ENCODE assay signal across 8 cellular contexts in genomic region chr12:56258068-56258819, GRCh38. TPM values are rescaled to one million over a fixed set of nuclear protein-coding genes. Genes with fewer than 3 reads are reported as not detected.
DNase-seq lines count a peak whose midpoint lies in the region; ATAC-seq and TF ChIP-seq lines count a peak whose summit lies in the region.

Gene ANKRD52, minus strand, starts transcription at chr12:56258384. Its CDS starts 115 bp downstream, at chr12:56258269.

- no peaks in the 10 kb centered on the region for H3K27me3 ChIP-seq in adrenal gland
- H3K27me3 ChIP-seq in upper lobe of right lung = no peaks in the 10 kb centered on the region

- H3K9me3 ChIP-seq in adrenal gland (replicated peaks in 1 of 3) (no peaks in the 10 kb centered on the region), upper lobe of right lung (no peaks in the 10 kb centered on the region)

- peaks cover 11% of the 10 kb centered on the region for H3K36me3 Mint-ChIP-seq in progenitor cell of endocrine pancreas (ENCODE audit: insufficient read depth)

- TF ChIP-seq CTCF in GM12874 (IDR thresholded peaks at IDR 0.05; ENCODE audit: insufficient read depth, low read depth, low read length) (peak; percentile 81), adrenal gland (IDR thresholded peaks at IDR 0.05) (peak in 5 of 6 experiments; percentile 34 to 92 (median 86)), progenitor cell of endocrine pancreas (IDR thresholded peaks at IDR 0.05; ENCODE audit: unreplicated experiment) (peak; percentile 85), upper lobe of right lung (IDR thresholded peaks at IDR 0.05) (peak; percentile 63)

- intact Hi-C loops in adrenal gland (cut with DNase I) (loop anchor here in 1 of 2 donors (5.0 kb wide), 1 partner anchor 36 kb away; the partner anchor contains the start of genes NABP2 and RNF41), left cardiac atrium (cut with DNase I) (no loop called here), upper lobe of right lung (cut with DNase I) (no loop called here)

- peak; percentile 93 for ATAC-seq in HG02571 (IDR thresholded peaks at IDR 0.05; ENCODE audit: unreplicated experiment)
- peak; percentile 96 to 97 for ATAC-seq in left cardiac atrium
- ATAC-seq in upper lobe of right lung = peak; percentile 98

- H3K4me1 ChIP-seq in adrenal gland (replicated peaks in 1 of 2) = peaks cover 19 to 30% of the 10 kb centered on the region in 2 donors
- H3K4me1 ChIP-seq in upper lobe of right lung = peaks cover 18% of the 10 kb centered on the region

- H3K27ac Mint-ChIP-seq in progenitor cell of endocrine pancreas = peak within 1 kb of the TSS; percentile 94

- DNase-seq in NCI-H1048 (lab: John Stamatoyannopoulos, UW) (peak; percentile 17), T-helper 1 cell (peak; percentile 67 to 83 (median 76)), adrenal gland (peak; percentile 70 to 82 (median 74)), left cardiac atrium (peak; percentile 80), progenitor cell of endocrine pancreas (ENCODE audit: low spot score, unreplicated experiment) (peak; percentile 71), upper lobe of right lung (peak; percentile 90)

- peak within 1 kb of the TSS; percentile 93 for H3K4me3 Mint-ChIP-seq in progenitor cell of endocrine pancreas (ENCODE audit: low read depth)

- peak in 1 of 2 donors; percentile 16 for TF ChIP-seq POLR2A in adrenal gland (IDR thresholded peaks at IDR 0.05)

- H3K27ac ChIP-seq in adrenal gland = peak within 1 kb of the TSS; percentile 64 to 95 (median 91)
- peak within 1 kb of the TSS; percentile 71 for H3K27ac ChIP-seq in upper lobe of right lung

- H3K27me3 Mint-ChIP-seq in progenitor cell of endocrine pancreas = peaks cover 5% of the 10 kb centered on the region

- H3K4me1 Mint-ChIP-seq in progenitor cell of endocrine pancreas (ENCODE audit: low read depth) = peaks cover 14% of the 10 kb centered on the region

- no peaks in the 10 kb centered on the region for H3K9me3 Mint-ChIP-seq in progenitor cell of endocrine pancreas (ENCODE audit: low read depth)

- H3K4me3 ChIP-seq in adrenal gland = peak within 1 kb of the TSS; percentile 3 to 90 (median 74)
- H3K4me3 ChIP-seq in upper lobe of right lung = peak within 1 kb of the TSS; percentile 88

- WGBS in adrenal gland, 4 donors = 0 to 1% (median 0%) methylated on average over 6 to 76 of the region's 78 CpGs

- peaks cover 0 to 33% of the 10 kb centered on the region in 2 donors for H3K36me3 ChIP-seq in adrenal gland (replicated peaks in 1 of 2)
- peaks cover 37% of the 10 kb centered on the region for H3K36me3 ChIP-seq in upper lobe of right lung

RNA-seq across cellular contexts. Expression of gene ANKRD52, which starts in this region (rescaled TPM):
- total RNA-seq in adrenal gland (10 to 100 TPM; 21.3 to 86.8 (median 39.2) TPM), left cardiac atrium (10 to 100 TPM; 20.3 to 24.1 TPM), progenitor cell of endocrine pancreas (60.3 and 64.3 TPM in 2 replicates), upper lobe of right lung (28.0 TPM)
- polyA plus RNA-seq in adrenal gland = 10 to 100 TPM in 2 of 3 donors, 1 to 10 TPM in 1; 8.4 to 54.0 (median 28.8) TPM

Comparison
In these comparisons a context has a peak if more than half of its experiments do, and no peak if none do; other contexts are left out.
1. Peak in every context shown above with its lines: DNase-seq, ATAC-seq, H3K4me3 ChIP-seq and H3K27ac ChIP-seq.
2. DNase-seq: peak in every context shown above with its lines; median percentile 90 in upper lobe of right lung; 80 in left cardiac atrium; 76 in T-helper 1 cell; 74 in adrenal gland; 71 in progenitor cell of endocrine pancreas; 17 in NCI-H1048.